Comparison of ENCODE assay signal across 1 cellular context in genomic region chr4:24880171-24880570, GRCh38.
TF ChIP-seq lines count a peak whose summit lies in the region.

No MANE protein-coding gene starts in this region.

TF ChIP-seq in H1, 55 proteins besides CTCF, POLR2A, EP300 and RAD21 (continued from another document):
- no peak for TF ChIP-seq RXRA (IDR thresholded peaks at IDR 0.05; ENCODE audit: insufficient read depth, low read depth, low read length)
